21 cellular contexts compared by ENCODE assay signal in the genomic region with DNA sequence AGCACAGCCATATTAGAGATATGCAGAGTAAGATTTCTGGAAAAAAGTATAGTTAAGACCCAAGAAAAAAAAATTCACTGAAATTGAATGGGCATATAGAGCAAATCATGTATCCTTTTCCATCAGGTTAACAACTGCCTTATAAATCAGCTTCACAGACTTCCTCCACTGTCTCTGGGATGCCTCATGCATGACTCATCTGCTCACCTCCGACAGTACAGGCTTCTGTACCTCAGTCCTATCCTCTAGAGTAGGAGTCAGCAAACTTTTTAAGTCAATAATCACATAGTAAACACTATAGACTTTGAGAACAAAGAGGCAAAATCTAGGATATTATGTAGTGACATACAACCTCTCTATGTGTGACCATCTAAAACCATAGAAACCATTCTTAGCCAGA.
DNase-seq lines count a peak whose midpoint lies in the region; ATAC-seq, FAIRE-seq and TF ChIP-seq lines count a peak whose summit lies in the region.
"Had no signal": no experiment of that assay in that cellular context is flagged by ENCODE, and none has a peak within 500 bp of the region (broad histone marks: within the 10 kb centered on the region; RNA-seq: fewer than 3 reads in every experiment).

No MANE protein-coding gene starts in this region.

- H3K36me3 Mint-ChIP-seq in activated CD4-positive, alpha-beta T cell treated with anti-CD3 and anti-CD28 coated beads, Interleukin-2, amount 10 ng/mL, durations not matched to agents 7 days and 5 days (ENCODE audit: low read depth): no peaks in the 10 kb centered on the region
- H3K36me3 Mint-ChIP-seq: CD4-positive, CD25-positive, alpha-beta regulatory T cell; stimulated activated effector memory CD8-positive, alpha-beta T cell treated with anti-CD3 and anti-CD28 coated beads, Interleukin-12 subunit alpha, Interleukin-12 subunit beta, amount 100 ng/mL, for 72 hours had no signal

- DNase-seq in Caki2 (ENCODE audit: low read depth): peak; percentile 54
- DNase-seq in LoVo (ENCODE audit: low spot score): peak; percentile 52
- peak; percentile 90 for DNase-seq in bronchial epithelial cell (ENCODE audit: low read depth)
- no peak for DNase-seq in left colon
- no peak for DNase-seq in DMS 273 treated with DMSO at 0.1 percent for 48 hours (lab: John Stamatoyannopoulos, UW)
- no peak for DNase-seq in activated CD4-positive, alpha-beta T cell treated with anti-CD3 and anti-CD28 coated beads, Interleukin-2, amount 10 ng/mL, durations not matched to agents 7 days and 5 days
- no peak for DNase-seq in NCI-H2081 treated with DMSO at 0.1 percent for 48 hours (lab: John Stamatoyannopoulos, UW)
- DNase-seq in Right ventricle myocardium inferior (ENCODE audit: missing footprints): no peak
- DNase-seq: activated CD4-positive, alpha-beta T cell treated with anti-CD3 and anti-CD28 coated beads, Interleukin-2, amount 50 U/mL, for 1 hour; activated T-cell treated with anti-CD3 and anti-CD28 coated beads for 4 hours; CD4-positive, CD25-positive, alpha-beta regulatory T cell; effector memory CD4-positive, alpha-beta T cell; EL; H7; heart right ventricle; midbrain; NCI-H1417; retina; SK-N-SH had no signal

- H3K27ac Mint-ChIP-seq in activated CD4-positive, alpha-beta T cell treated with anti-CD3 and anti-CD28 coated beads, Interleukin-2, amount 10 ng/mL, durations not matched to agents 7 days and 5 days: no peak overlapping the region
- H3K27ac Mint-ChIP-seq: CD4-positive, CD25-positive, alpha-beta regulatory T cell; stimulated activated effector memory CD8-positive, alpha-beta T cell treated with anti-CD3 and anti-CD28 coated beads, Interleukin-12 subunit alpha, Interleukin-12 subunit beta, amount 100 ng/mL, for 72 hours had no signal

- no peak for FAIRE-seq in bronchial epithelial cell (lab: Jason Lieb, UNC)
- FAIRE-seq: TTC549 had no signal

- no peaks in the 10 kb centered on the region for H3K27me3 Mint-ChIP-seq in activated CD4-positive, alpha-beta T cell treated with anti-CD3 and anti-CD28 coated beads, Interleukin-2, amount 10 ng/mL, durations not matched to agents 7 days and 5 days
- H3K27me3 Mint-ChIP-seq: CD4-positive, CD25-positive, alpha-beta regulatory T cell had no signal

- TF ChIP-seq CTCF in bronchial epithelial cell (IDR thresholded peaks at IDR 0.05; ENCODE audit: insufficient read depth, low read length, severe bottlenecking): no peak

- peaks cover 3% of the 10 kb centered on the region for H3K9me3 Mint-ChIP-seq in activated CD4-positive, alpha-beta T cell treated with anti-CD3 and anti-CD28 coated beads, Interleukin-2, amount 10 ng/mL, durations not matched to agents 7 days and 5 days
- H3K9me3 Mint-ChIP-seq: stimulated activated effector memory CD8-positive, alpha-beta T cell treated with anti-CD3 and anti-CD28 coated beads, Interleukin-12 subunit alpha, Interleukin-12 subunit beta, amount 100 ng/mL, for 72 hours had no signal

- intact Hi-C loops in left colon (cut with DNase I, micrococcal nuclease): no loop called here
- intact Hi-C loops in Right ventricle myocardium inferior (cut with DNase I): no loop called here

- CTCF ChIA-PET in activated CD4-positive, alpha-beta T cell treated with anti-CD3 and anti-CD28 coated beads, Interleukin-2, amount 10 ng/mL, durations not matched to agents 7 days and 5 days (lab: Charles Lee): no interaction called here

- no peak overlapping the region for H3K4me3 ChIP-seq in bronchial epithelial cell (ENCODE audit: low read depth, low read length)
- H3K4me3 ChIP-seq: heart right ventricle had no signal

- in situ Hi-C loops in Caki2 (cut with HindIII; ENCODE audit: low pct_unique_long_range_greater_than_20kb, low sequenced_read_pairs): no loop called here

- peak; percentile 42 for ATAC-seq in left colon
- ATAC-seq in Right ventricle myocardium inferior: no peak
- ATAC-seq: heart right ventricle; stimulated activated effector memory CD8-positive, alpha-beta T cell treated with anti-CD3 and anti-CD28 coated beads, Interleukin-12 subunit alpha, Interleukin-12 subunit beta, amount 100 ng/mL, for 72 hours had no signal

- no peak overlapping the region for H3K4me3 Mint-ChIP-seq in activated CD4-positive, alpha-beta T cell treated with anti-CD3 and anti-CD28 coated beads, Interleukin-2, amount 10 ng/mL, durations not matched to agents 7 days and 5 days
- H3K4me3 Mint-ChIP-seq: stimulated activated effector memory CD8-positive, alpha-beta T cell treated with anti-CD3 and anti-CD28 coated beads, Interleukin-12 subunit alpha, Interleukin-12 subunit beta, amount 100 ng/mL, for 72 hours had no signal

- POLR2A ChIA-PET in activated CD4-positive, alpha-beta T cell treated with anti-CD3 and anti-CD28 coated beads, Interleukin-2, amount 10 ng/mL, durations not matched to agents 7 days and 5 days (lab: Charles Lee): no interaction called here

- no peaks in the 10 kb centered on the region for H3K4me1 Mint-ChIP-seq in activated CD4-positive, alpha-beta T cell treated with anti-CD3 and anti-CD28 coated beads, Interleukin-2, amount 10 ng/mL, durations not matched to agents 7 days and 5 days
- H3K4me1 Mint-ChIP-seq: CD4-positive, CD25-positive, alpha-beta regulatory T cell; stimulated activated effector memory CD8-positive, alpha-beta T cell treated with anti-CD3 and anti-CD28 coated beads, Interleukin-12 subunit alpha, Interleukin-12 subunit beta, amount 100 ng/mL, for 72 hours had no signal

- no peaks in the 10 kb centered on the region for H3K36me3 ChIP-seq in bronchial epithelial cell (ENCODE audit: control insufficient read depth, insufficient read depth, low read length)
- H3K36me3 ChIP-seq: heart right ventricle had no signal

- H3K27me3 ChIP-seq in bronchial epithelial cell (ENCODE audit: control insufficient read depth, insufficient read depth, low read length): no peaks in the 10 kb centered on the region
- H3K27me3 ChIP-seq: heart right ventricle had no signal

Comparison
In these comparisons a context has a peak if more than half of its experiments do, and no peak if none do; other contexts are left out.
1. DNase-seq: peak in Caki2 (single experiment), LoVo (single experiment) and bronchial epithelial cell (single experiment); none in left colon (0 of 2), DMS 273 treated with DMSO at 0.1 percent for 48 hours (single experiment), activated CD4-positive, alpha-beta T cell treated with anti-CD3 and anti-CD28 coated beads, Interleukin-2, amount 10 ng/mL, durations not matched to agents 7 days and 5 days (single experiment), NCI-H2081 treated with DMSO at 0.1 percent for 48 hours (single experiment) and Right ventricle myocardium inferior (single experiment).